1 cellular context compared by ENCODE assay signal in genomic region chr6:73580247-73581149, GRCh38.
TF ChIP-seq lines count a peak whose summit lies in the region.

No MANE protein-coding gene starts in this region.

TF ChIP-seq in HepG2, 621 proteins besides CTCF, POLR2A, EP300 and RAD21 (continued from another document and continues in another):
- TF ChIP-seq ZNF687 (CRISPR knock-in tag; IDR thresholded peaks at IDR 0.05): peak; percentile 68
- peak; percentile 62; the same call in 1 of the 2 replicates for TF ChIP-seq SAP130 (CRISPR knock-in tag; IDR thresholded peaks at IDR 0.05; ENCODE audit: low read depth)
- peak; percentile 45; the same call in 1 of the 2 replicates for TF ChIP-seq ZNF331 (CRISPR knock-in tag; IDR thresholded peaks at IDR 0.05)
- no peak for TF ChIP-seq ZNF496 (CRISPR knock-in tag; IDR thresholded peaks at IDR 0.05; ENCODE audit: insufficient replicate concordance)
- TF ChIP-seq ZNF546 (CRISPR knock-in tag; conservative IDR thresholded peaks at IDR 0.05): no peak
- TF ChIP-seq MTF1 (CRISPR knock-in tag; IDR thresholded peaks at IDR 0.05): no peak
- TF ChIP-seq IRF9 (CRISPR knock-in tag; IDR thresholded peaks at IDR 0.05; ENCODE audit: borderline replicate concordance): no peak
- no peak for TF ChIP-seq ZNF652 (CRISPR knock-in tag; IDR thresholded peaks at IDR 0.05; ENCODE audit: borderline replicate concordance, low read depth)
- peak; percentile 31; the same call in 1 of the 2 replicates for TF ChIP-seq UBTF (CRISPR knock-in tag; IDR thresholded peaks at IDR 0.05)
- 0 out of 2 replicates have a peak, but pooled peaks have one; percentile 10 for TF ChIP-seq ZNF317 (CRISPR knock-in tag; IDR thresholded peaks at IDR 0.05)
- 0 out of 2 replicates have a peak, but pooled peaks have one; percentile 58 for TF ChIP-seq ZNF275 (CRISPR knock-in tag; IDR thresholded peaks at IDR 0.05; ENCODE audit: borderline replicate concordance)
- TF ChIP-seq ZNF605 (CRISPR knock-in tag; IDR thresholded peaks at IDR 0.05): no peak
- TF ChIP-seq PRDM4 (CRISPR knock-in tag; IDR thresholded peaks at IDR 0.05; ENCODE audit: borderline replicate concordance): no peak
- no peak for TF ChIP-seq TFAP4 (IDR thresholded peaks at IDR 0.05; ENCODE audit: borderline replicate concordance, low read depth)
- 0 out of 2 replicates have a peak, but pooled peaks have one; percentile 51 for TF ChIP-seq ZNF136 (CRISPR knock-in tag; IDR thresholded peaks at IDR 0.05; ENCODE audit: low read depth)
- no peak for TF ChIP-seq ZMAT5 (CRISPR knock-in tag; IDR thresholded peaks at IDR 0.05; ENCODE audit: borderline replicate concordance, low read depth)
- TF ChIP-seq IRF1 (CRISPR knock-in tag; IDR thresholded peaks at IDR 0.05; ENCODE audit: low read depth): no peak
- TF ChIP-seq ARHGAP35 (CRISPR knock-in tag; IDR thresholded peaks at IDR 0.05; ENCODE audit: borderline replicate concordance): no peak
- TF ChIP-seq HNF1A (IDR thresholded peaks at IDR 0.05; ENCODE audit: low read depth): no peak
- TF ChIP-seq HNF1A (CRISPR knock-in tag; IDR thresholded peaks at IDR 0.05; ENCODE audit: borderline replicate concordance): no peak; the same call in 1 of the 2 replicates
- no peak for TF ChIP-seq AGO1 (IDR thresholded peaks at IDR 0.05; ENCODE audit: low read depth, low read length, poor library complexity, severe bottlenecking)
- peak; percentile 99 for TF ChIP-seq FOSL2 (CRISPR knock-in tag; IDR thresholded peaks at IDR 0.05)
- no peak for TF ChIP-seq ZBTB42 (CRISPR knock-in tag; IDR thresholded peaks at IDR 0.05)
- no peak for TF ChIP-seq ESRRA (CRISPR knock-in tag; IDR thresholded peaks at IDR 0.05; ENCODE audit: low read depth)
- no peak for TF ChIP-seq ZNF12 (CRISPR knock-in tag; IDR thresholded peaks at IDR 0.05)
- peak; percentile 62; the same call in 1 of the 2 replicates for TF ChIP-seq IRF2 (CRISPR knock-in tag; IDR thresholded peaks at IDR 0.05)
- TF ChIP-seq ZNF784 (CRISPR knock-in tag; IDR thresholded peaks at IDR 0.05; ENCODE audit: borderline replicate concordance): no peak
- no peak for TF ChIP-seq HMGA1 (CRISPR knock-in tag; conservative IDR thresholded peaks at IDR 0.05)
- no peak; the same call in 1 of the 2 replicates for TF ChIP-seq SP140L (CRISPR knock-in tag; IDR thresholded peaks at IDR 0.05; ENCODE audit: borderline replicate concordance)
- no peak for TF ChIP-seq ZNF10 (CRISPR knock-in tag; IDR thresholded peaks at IDR 0.05; ENCODE audit: borderline replicate concordance, low read depth)
- TF ChIP-seq MYNN (CRISPR knock-in tag; IDR thresholded peaks at IDR 0.05; ENCODE audit: low read depth): no peak
- TF ChIP-seq NCOR1 (IDR thresholded peaks at IDR 0.05; ENCODE audit: borderline replicate concordance, low read length): peak; percentile 41; the same call in 1 of the 2 replicates
- peak; percentile 68 for TF ChIP-seq MED1 (CRISPR knock-in tag; IDR thresholded peaks at IDR 0.05)
- no peak for TF ChIP-seq CEBPB (IDR thresholded peaks at IDR 0.05; ENCODE audit: borderline replicate concordance, low read depth, low read length)
- TF ChIP-seq WIZ (CRISPR knock-in tag; IDR thresholded peaks at IDR 0.05): no peak; the same call in 1 of the 2 replicates
- TF ChIP-seq FOXK2 (IDR thresholded peaks at IDR 0.05): no peak
